In genomic region chr9:24286761-24287160, GRCh38 we compare ENCODE assay signal across 10 cellular contexts.
"Had no signal": no experiment of that assay in that cellular context is flagged by ENCODE, and none has a peak within 500 bp of the region (broad histone marks: within the 10 kb centered on the region; RNA-seq: fewer than 3 reads in every experiment).

No MANE protein-coding gene starts in this region.

- H3K4me1 Mint-ChIP-seq: H9 had no signal

- H3K9ac ChIP-seq: GM23248 had no signal

- FAIRE-seq: H1, H54 had no signal

- H3K27ac Mint-ChIP-seq: H9, HFFc6 had no signal

- H2AFZ ChIP-seq: GM23248 had no signal

- H3K36me3 ChIP-seq: HAP-1 had no signal

- H3K4me3 Mint-ChIP-seq: H9, HFFc6 had no signal

- ATAC-seq: HCT116 had no signal

- H3K4me3 ChIP-seq: GM23248, HAP-1 had no signal

- H3K27ac ChIP-seq: GM23248 had no signal

- DNase-seq: GM23248, GOT3, H7, H9, HCEC 1CT, HFFc6 had no signal
